Comparison of ENCODE assay signal across 1 cellular context in genomic region chr3:171967137-171967783, GRCh38.
TF ChIP-seq lines count a peak whose summit lies in the region.

No MANE protein-coding gene starts in this region.

TF ChIP-seq in HepG2, 621 proteins besides CTCF, POLR2A, EP300 and RAD21 (continued from another document and continues in another):
- no peak for TF ChIP-seq PREB (CRISPR knock-in tag; IDR thresholded peaks at IDR 0.05)
- TF ChIP-seq GLMP (CRISPR knock-in tag; IDR thresholded peaks at IDR 0.05; ENCODE audit: borderline replicate concordance): no peak
- no peak for TF ChIP-seq ZBTB44 (CRISPR knock-in tag; IDR thresholded peaks at IDR 0.05)
- TF ChIP-seq PHF21A (CRISPR knock-in tag; IDR thresholded peaks at IDR 0.05): peak; percentile 65; the same call in 1 of the 2 replicates
- no peak for TF ChIP-seq SP2 (CRISPR knock-in tag; IDR thresholded peaks at IDR 0.05)
- TF ChIP-seq ZSCAN25 (CRISPR knock-in tag; IDR thresholded peaks at IDR 0.05): peak; percentile 54; the same call in 1 of the 2 replicates
- no peak; the same call in 1 of the 2 replicates for TF ChIP-seq ZNF33B (CRISPR knock-in tag; IDR thresholded peaks at IDR 0.05)
- no peak for TF ChIP-seq ZBTB4 (CRISPR knock-in tag; IDR thresholded peaks at IDR 0.05; ENCODE audit: borderline replicate concordance)
- peak; percentile 82 for TF ChIP-seq SIX4 (CRISPR knock-in tag; IDR thresholded peaks at IDR 0.05)
- TF ChIP-seq MTF2 (CRISPR knock-in tag; IDR thresholded peaks at IDR 0.05; ENCODE audit: borderline replicate concordance): no peak
- 0 out of 2 replicates have a peak, but pooled peaks have one; percentile 43 for TF ChIP-seq HNRNPL (IDR thresholded peaks at IDR 0.05; ENCODE audit: low read depth, low read length)
- peak; percentile 95 for TF ChIP-seq KDM4B (CRISPR knock-in tag; IDR thresholded peaks at IDR 0.05)
- TF ChIP-seq ZFP36L2 (CRISPR knock-in tag; IDR thresholded peaks at IDR 0.05): 0 out of 2 replicates have a peak, but pooled peaks have one; percentile 50
- TF ChIP-seq ZNF382 (CRISPR knock-in tag; IDR thresholded peaks at IDR 0.05; ENCODE audit: borderline replicate concordance): no peak
- no peak for TF ChIP-seq ZSCAN12 (CRISPR knock-in tag; IDR thresholded peaks at IDR 0.05)
- TF ChIP-seq CERS6 (CRISPR knock-in tag; IDR thresholded peaks at IDR 0.05): no peak
- no peak for TF ChIP-seq E2F2 (CRISPR knock-in tag; IDR thresholded peaks at IDR 0.05; ENCODE audit: borderline replicate concordance)
- TF ChIP-seq ZNF639 (CRISPR knock-in tag; conservative IDR thresholded peaks at IDR 0.05): no peak; the same call in 1 of the 2 replicates
- TF ChIP-seq HHEX (CRISPR knock-in tag; IDR thresholded peaks at IDR 0.05): 0 out of 2 replicates have a peak, but pooled peaks have one; percentile 27
- no peak for TF ChIP-seq SP1 (IDR thresholded peaks at IDR 0.05)
- no peak for TF ChIP-seq SP1 (CRISPR knock-in tag; IDR thresholded peaks at IDR 0.05)
- TF ChIP-seq ZNF724P (CRISPR knock-in tag; IDR thresholded peaks at IDR 0.05; ENCODE audit: borderline replicate concordance): no peak
- TF ChIP-seq ZNF44 (CRISPR knock-in tag; IDR thresholded peaks at IDR 0.05): no peak
- no peak for TF ChIP-seq DBP (CRISPR knock-in tag; IDR thresholded peaks at IDR 0.05; ENCODE audit: not compliant biosample characterization)
- TF ChIP-seq ISL2 (CRISPR knock-in tag; IDR thresholded peaks at IDR 0.05): peak; percentile 94
- TF ChIP-seq DDIT3 (CRISPR knock-in tag; IDR thresholded peaks at IDR 0.05): peak; percentile 99
- no peak for TF ChIP-seq PRDM4 (CRISPR knock-in tag; IDR thresholded peaks at IDR 0.05; ENCODE audit: borderline replicate concordance)
- TF ChIP-seq MED1 (CRISPR knock-in tag; IDR thresholded peaks at IDR 0.05): peak; percentile 100
- peak; percentile 93 for TF ChIP-seq PAXIP1 (CRISPR knock-in tag; conservative IDR thresholded peaks at IDR 0.05)
- no peak for TF ChIP-seq THAP8 (CRISPR knock-in tag; IDR thresholded peaks at IDR 0.05; ENCODE audit: borderline replicate concordance)
- no peak for TF ChIP-seq ZBTB14 (CRISPR knock-in tag; IDR thresholded peaks at IDR 0.05)
- TF ChIP-seq JDP2 (CRISPR knock-in tag; IDR thresholded peaks at IDR 0.05; ENCODE audit: borderline replicate concordance): peak; percentile 35; the same call in 1 of the 2 replicates
- TF ChIP-seq ZNF160 (CRISPR knock-in tag; IDR thresholded peaks at IDR 0.05): peak; percentile 46; the same call in 1 of the 2 replicates
